9 cellular contexts compared by ENCODE assay signal in genomic region chr17:77466596-77467223, GRCh38.
DNase-seq lines count a peak whose midpoint lies in the region; ATAC-seq and TF ChIP-seq lines count a peak whose summit lies in the region.
"Had no signal": no experiment of that assay in that cellular context is flagged by ENCODE, and none has a peak within 500 bp of the region (broad histone marks: within the 10 kb centered on the region; RNA-seq: fewer than 3 reads in every experiment).

No MANE protein-coding gene starts in this region.

- ATAC-seq in activated T-helper 17 cell treated with anti-CD3 and anti-CD28 coated beads, Interleukin-2, amount 50 U/mL, for 72 hours (replicated peaks), result no peak
- ATAC-seq in GM18868 (IDR thresholded peaks at IDR 0.05; ENCODE audit: unreplicated experiment), result no peak

- peak overlapping the region; percentile 84 for H3K27ac ChIP-seq in HUES6 (ENCODE audit: low read depth, low read length)
- H3K27ac ChIP-seq in spleen, result peak overlapping the region; percentile 75 to 97 (median 94)

- peak overlapping the region; percentile 71 for H3K9ac ChIP-seq in HUES6 (ENCODE audit: low read length)

- peaks cover 95% of the 10 kb centered on the region for H3K36me3 Mint-ChIP-seq in activated T-helper 17 cell treated with anti-CD3 and anti-CD28 coated beads, Interleukin-2, amount 50 U/mL, for 72 hours (ENCODE audit: low read depth)

- peaks cover 59% of the 10 kb centered on the region for H3K4me1 Mint-ChIP-seq in activated T-helper 17 cell treated with anti-CD3 and anti-CD28 coated beads, Interleukin-2, amount 50 U/mL, for 72 hours

- DNase-seq in spleen, result no peak
- DNase-seq in iPS-NIHi11 (ENCODE audit: low spot score), result no peak
- no peak for DNase-seq in COLO829 (ENCODE audit: low spot score)
- no peak for DNase-seq in GM19240 (ENCODE audit: insufficient read length, low spot score)
- DNase-seq: NCI-H1105 had no signal

- H3K27me3 ChIP-seq in HUES6 (ENCODE audit: control insufficient read depth, insufficient read depth, low read length), result no peaks in the 10 kb centered on the region
- H3K27me3 ChIP-seq in spleen (replicated peaks in 1 of 7), result no peaks in the 10 kb centered on the region

- intact Hi-C loops in spleen (cut with DNase I; ENCODE audit: low total_unique reads), result no loop called here

- 83 to 88% (median 85%) methylated on average over 24 of the region's 24 CpGs for WGBS in spleen, 5 donors

- H3K9me3 ChIP-seq in HUES6 (ENCODE audit: control insufficient read depth, insufficient read depth, low read depth, low read length) (no peaks in the 10 kb centered on the region), iPS-18c (ENCODE audit: control insufficient read depth, insufficient read depth, low read length) (no peaks in the 10 kb centered on the region), spleen (no peaks in the 10 kb centered on the region)

- TF ChIP-seq POLR2A in spleen (IDR thresholded peaks at IDR 0.05), result no peak

- H3K36me3 ChIP-seq in HUES6 (ENCODE audit: control insufficient read depth, insufficient read depth, low read length), result peaks cover 16% of the 10 kb centered on the region
- H3K36me3 ChIP-seq in spleen, result peaks cover 0 to 53% (median 0%) of the 10 kb centered on the region in 6 donors

- H3K4me3 ChIP-seq in HUES6 (ENCODE audit: low read depth, low read length) (peak overlapping the region; percentile 49), iPS-18c (ENCODE audit: insufficient read depth, low read depth, low read length) (peak overlapping the region; percentile 42; the same call in 1 of the 2 replicates), spleen (peak overlapping the region in 1 of 8 donors; percentile 60)

- peak overlapping the region; percentile 90 for H3K4me3 Mint-ChIP-seq in activated T-helper 17 cell treated with anti-CD3 and anti-CD28 coated beads, Interleukin-2, amount 50 U/mL, for 72 hours

- H3K4me1 ChIP-seq in HUES6 (ENCODE audit: control insufficient read depth, insufficient read depth, low read length) (peaks cover 59% of the 10 kb centered on the region), spleen (peaks cover 77 to 100% (median 96%) of the 10 kb centered on the region in 6 donors)

- no peaks in the 10 kb centered on the region for H3K9me3 Mint-ChIP-seq in activated T-helper 17 cell treated with anti-CD3 and anti-CD28 coated beads, Interleukin-2, amount 50 U/mL, for 72 hours

- H3K27me3 Mint-ChIP-seq in activated T-helper 17 cell treated with anti-CD3 and anti-CD28 coated beads, Interleukin-2, amount 50 U/mL, for 72 hours, result no peaks in the 10 kb centered on the region

- TF ChIP-seq CTCF in spleen (IDR thresholded peaks at IDR 0.05 in 8 of 11, conservative IDR thresholded peaks at IDR 0.05 in 3 of 11), result no peak

- H3K27ac Mint-ChIP-seq in activated T-helper 17 cell treated with anti-CD3 and anti-CD28 coated beads, Interleukin-2, amount 50 U/mL, for 72 hours, result peak overlapping the region; percentile 81
